Comparison of ENCODE assay signal across 24 cellular contexts in the genomic region with DNA sequence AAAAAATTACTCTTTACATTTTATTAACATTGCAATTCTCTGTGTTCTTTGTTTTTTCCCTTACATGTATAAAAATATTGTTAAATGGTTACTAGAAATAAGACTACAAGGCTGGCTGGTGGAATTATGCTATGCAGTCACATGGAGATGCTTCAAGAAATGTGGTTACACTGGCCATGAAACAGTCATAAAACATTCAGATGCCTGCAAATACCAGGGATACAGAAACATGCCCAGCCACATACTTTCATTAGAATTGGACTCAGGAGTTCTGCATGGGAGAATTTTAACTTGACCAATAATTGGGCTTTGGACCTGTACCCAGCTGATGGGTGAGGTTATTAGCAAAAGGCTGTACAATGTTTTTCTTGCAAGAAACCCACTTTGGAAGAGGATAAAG.
"Had no signal": no experiment of that assay in that cellular context is flagged by ENCODE, and none has a peak within 500 bp of the region (broad histone marks: within the 10 kb centered on the region; RNA-seq: fewer than 3 reads in every experiment).

No MANE protein-coding gene starts in this region.

- H3K27me3 Mint-ChIP-seq: activated CD4-positive, alpha-beta memory T cell treated with anti-CD3 and anti-CD28 coated beads, Interleukin-2, amount 10 ng/mL, durations not matched to agents 7 days and 5 days; activated CD4-positive, alpha-beta T cell treated with anti-CD3 and anti-CD28 coated beads for 36 hours; activated naive CD8-positive, alpha-beta T cell treated with anti-CD3 and anti-CD28 coated beads, Interleukin-2, amount 10 ng/mL, durations not matched to agents 7 days and 5 days had no signal

- H3K27me3 ChIP-seq: adrenal gland, Peyer's patch, SJCRH30 had no signal

- DNase-seq: activated CD4-positive, alpha-beta memory T cell treated with anti-CD3 and anti-CD28 coated beads, Interleukin-2, amount 10 ng/mL, durations not matched to agents 7 days and 5 days; activated CD4-positive, alpha-beta T cell treated with anti-CD3 and anti-CD28 coated beads for 36 hours; activated CD4-positive, alpha-beta T cell treated with anti-CD3 and anti-CD28 coated beads, Interleukin-2, amount 50 U/mL, for 1 hour; activated CD8-positive, alpha-beta memory T cell treated with anti-CD3 and anti-CD28 coated beads, Interleukin-2, amount 50 U/mL, for 4 hours; activated naive CD4-positive, alpha-beta T cell treated with anti-CD3 and anti-CD28 coated beads, Interleukin-2, amount 50 U/mL, for 16 hours; activated naive CD8-positive, alpha-beta T cell treated with anti-CD3 and anti-CD28 coated beads, Interleukin-2, amount 10 ng/mL, durations not matched to agents 7 days and 5 days; activated T-cell treated with anti-CD3 and anti-CD28 coated beads, Interleukin-2, amount 50 U/mL, for 72 hours; adrenal gland; aorta; caudate nucleus; NCI-H1105 treated with DMSO at 0.1 percent for 48 hours; NCI-H1436 treated with DMSO at 0.1 percent for 48 hours; NCI-H187; NCI-H2081 treated with DMSO at 0.1 percent for 48 hours; NCI-H446; NCI-H524; Peyer's patch; Right ventricle myocardium superior; SJCRH30; SK-N-SH; T-helper 1 cell; WERI-Rb-1 had no signal

- ATAC-seq: activated CD4-positive, alpha-beta T cell treated with anti-CD3 and anti-CD28 coated beads for 36 hours; activated T-cell treated with anti-CD3 and anti-CD28 coated beads, Interleukin-2, amount 50 U/mL, for 72 hours had no signal

- H3K36me3 Mint-ChIP-seq: activated naive CD8-positive, alpha-beta T cell treated with anti-CD3 and anti-CD28 coated beads, Interleukin-2, amount 10 ng/mL, durations not matched to agents 7 days and 5 days had no signal

- H3K9ac ChIP-seq: SK-N-SH had no signal

- H3K9me3 ChIP-seq: adrenal gland, Peyer's patch, SJCRH30, SK-N-SH had no signal

- H3K4me1 ChIP-seq: adrenal gland, Peyer's patch, SJCRH30 had no signal

- H3K9me3 Mint-ChIP-seq: activated naive CD8-positive, alpha-beta T cell treated with anti-CD3 and anti-CD28 coated beads, Interleukin-2, amount 10 ng/mL, durations not matched to agents 7 days and 5 days had no signal

- H3K4me3 Mint-ChIP-seq: activated CD4-positive, alpha-beta memory T cell treated with anti-CD3 and anti-CD28 coated beads, Interleukin-2, amount 10 ng/mL, durations not matched to agents 7 days and 5 days; activated CD4-positive, alpha-beta T cell treated with anti-CD3 and anti-CD28 coated beads for 36 hours; activated naive CD8-positive, alpha-beta T cell treated with anti-CD3 and anti-CD28 coated beads, Interleukin-2, amount 10 ng/mL, durations not matched to agents 7 days and 5 days; activated T-cell treated with anti-CD3 and anti-CD28 coated beads, Interleukin-2, amount 50 U/mL, for 72 hours had no signal

- H3K4me3 ChIP-seq: adrenal gland, Peyer's patch, SJCRH30 had no signal

- H3K27ac ChIP-seq: adrenal gland, Peyer's patch, RWPE1, SJCRH30, WERI-Rb-1 had no signal

- H3K36me3 ChIP-seq: adrenal gland, Peyer's patch, SJCRH30, WERI-Rb-1 had no signal

- H3K4me1 Mint-ChIP-seq: activated CD4-positive, alpha-beta memory T cell treated with anti-CD3 and anti-CD28 coated beads, Interleukin-2, amount 10 ng/mL, durations not matched to agents 7 days and 5 days; activated CD4-positive, alpha-beta T cell treated with anti-CD3 and anti-CD28 coated beads for 36 hours; activated naive CD8-positive, alpha-beta T cell treated with anti-CD3 and anti-CD28 coated beads, Interleukin-2, amount 10 ng/mL, durations not matched to agents 7 days and 5 days had no signal

- H3K4me2 ChIP-seq: SK-N-SH had no signal

- H3K27ac Mint-ChIP-seq: activated CD4-positive, alpha-beta memory T cell treated with anti-CD3 and anti-CD28 coated beads, Interleukin-2, amount 10 ng/mL, durations not matched to agents 7 days and 5 days; activated CD4-positive, alpha-beta T cell treated with anti-CD3 and anti-CD28 coated beads for 36 hours; activated naive CD8-positive, alpha-beta T cell treated with anti-CD3 and anti-CD28 coated beads, Interleukin-2, amount 10 ng/mL, durations not matched to agents 7 days and 5 days; activated T-cell treated with anti-CD3 and anti-CD28 coated beads, Interleukin-2, amount 50 U/mL, for 72 hours; activated T-helper 2 cell treated with anti-CD3 and anti-CD28 coated beads, Interferon-gamma antibody, Interleukin-2, Interleukin-4, amounts not matched to agents 10 μg/mL and 5 μg/mL and 100 μg/mL, durations not matched to agents 14 hours and 24 hours and 36 hours had no signal

- H3K9me2 ChIP-seq: SK-N-SH had no signal
